Comparison of ENCODE assay signal across 19 cellular contexts in the genomic region with DNA sequence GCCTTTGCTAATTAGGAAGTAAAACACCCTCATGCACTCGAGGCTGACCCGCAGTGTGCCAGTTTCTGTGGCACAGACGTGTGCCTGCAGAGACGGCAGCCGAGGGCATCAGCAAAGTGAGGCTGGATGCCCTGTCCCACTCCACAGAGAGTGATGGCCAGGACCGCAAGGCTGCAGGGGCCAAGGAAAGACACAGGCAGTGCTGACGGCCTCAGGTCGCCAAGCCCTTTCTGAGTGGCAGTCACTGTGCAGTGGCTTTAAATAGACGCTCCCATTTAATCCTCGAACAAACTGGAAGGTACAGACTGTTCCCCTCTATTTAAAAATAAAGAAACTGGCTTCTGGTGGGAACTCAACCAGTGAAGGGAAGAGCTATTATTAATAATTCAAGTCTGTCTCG.
A peak's percentile ranks its signal among the peaks of the same experiment; 100 is the strongest.
DNase-seq lines count a peak whose midpoint lies in the region; ATAC-seq, FAIRE-seq and TF ChIP-seq lines count a peak whose summit lies in the region.
"Had no signal": no experiment of that assay in that cellular context is flagged by ENCODE, and none has a peak within 500 bp of the region (broad histone marks: within the 10 kb centered on the region; RNA-seq: fewer than 3 reads in every experiment).

No MANE protein-coding gene starts in this region.

- no peaks in the 10 kb centered on the region for H3K36me3 Mint-ChIP-seq in chondrocyte (ENCODE audit: low read depth)
- H3K36me3 Mint-ChIP-seq: CD4-positive, alpha-beta memory T cell had no signal

- no peak for FAIRE-seq in small intestine (lab: Jason Lieb, UNC)
- FAIRE-seq: GM12892 had no signal

- DNase-seq in Ammon's horn (ENCODE audit: low spot score) (peak; percentile 23), LNCaP clone FGC (ENCODE audit: low read depth) (peak; percentile 28), heart right ventricle (peak in 1 of 2 donors; percentile 54), psoas muscle (peak; percentile 52 to 88), small intestine (no peak), AML-193 (lab: John Stamatoyannopoulos, UW) (no peak), adrenal gland (no peak), chondrocyte (ENCODE audit: low spot score) (no peak)
- DNase-seq: ACHN; BE2C; CD4-positive, alpha-beta memory T cell; DMS153; DMS79 treated with DMSO at 0.1 percent for 48 hours; EL; GDM1; GOT3 had no signal

- H3K9me3 Mint-ChIP-seq in chondrocyte (ENCODE audit: low read depth) = peaks cover 20% of the 10 kb centered on the region

- H3K36me3 ChIP-seq in heart right ventricle (no peaks in the 10 kb centered on the region), psoas muscle (ENCODE audit: insufficient read depth in 1 of 2, low read depth in 1 of 2) (no peaks in the 10 kb centered on the region), small intestine (ENCODE audit: control insufficient read depth in 2 of 2, insufficient read depth in 2 of 2, low read length in 2 of 2) (no peaks in the 10 kb centered on the region), adrenal gland (replicated peaks in 1 of 2) (no peaks in the 10 kb centered on the region)
- H3K36me3 ChIP-seq: BE2C had no signal

- H3K9me3 ChIP-seq in heart right ventricle (peaks cover 0 to 6% (median 0%) of the 10 kb centered on the region in 11 donors), psoas muscle (no peaks in the 10 kb centered on the region), small intestine (ENCODE audit: control insufficient read depth, low read depth) (no peaks in the 10 kb centered on the region), adrenal gland (replicated peaks in 1 of 3) (no peaks in the 10 kb centered on the region)
- H3K9me3 ChIP-seq: BE2C had no signal

- ATAC-seq in heart right ventricle (peak in 6 of 8 donors; percentile 55 to 98 (median 86)), psoas muscle (peak; percentile 82 to 94 (median 92))

- TF ChIP-seq POLR2A in adrenal gland (IDR thresholded peaks at IDR 0.05) = no peak

- H3K4me1 Mint-ChIP-seq in chondrocyte (ENCODE audit: low read depth) = no peaks in the 10 kb centered on the region
- H3K4me1 Mint-ChIP-seq: CD4-positive, alpha-beta memory T cell had no signal

- intact Hi-C loops in heart right ventricle (cut with DNase I) (no loop called here), psoas muscle (cut with DNase I) (loop anchor here in 1 of 2 donors (10.0 kb wide), 1 partner anchor 60 kb away; no protein-coding TSS in a partner anchor), adrenal gland (cut with DNase I) (no loop called here)

- H3K4me3 Mint-ChIP-seq in chondrocyte (ENCODE audit: unreplicated experiment) = no peak overlapping the region
- H3K4me3 Mint-ChIP-seq: CD4-positive, alpha-beta memory T cell; H9 had no signal

- H3K4me1 ChIP-seq in heart right ventricle = peaks cover 0 to 10% (median 0%) of the 10 kb centered on the region in 9 donors
- peaks cover 14% of the 10 kb centered on the region for H3K4me1 ChIP-seq in psoas muscle
- no peaks in the 10 kb centered on the region for H3K4me1 ChIP-seq in small intestine (ENCODE audit: control insufficient read depth in 2 of 2, insufficient read depth in 1 of 2, low read depth in 1 of 2, low read length in 1 of 2)
- no peaks in the 10 kb centered on the region for H3K4me1 ChIP-seq in adrenal gland (replicated peaks in 1 of 2)
- H3K4me1 ChIP-seq: BE2C had no signal

- no peak overlapping the region for H3K27ac Mint-ChIP-seq in chondrocyte (ENCODE audit: unreplicated experiment)
- H3K27ac Mint-ChIP-seq: CD4-positive, alpha-beta memory T cell; H9 had no signal

- H3K27me3 ChIP-seq in heart right ventricle (no peaks in the 10 kb centered on the region), psoas muscle (ENCODE audit: insufficient read depth in 3 of 3, low read length in 2 of 3) (no peaks in the 10 kb centered on the region), small intestine (ENCODE audit: control insufficient read depth in 2 of 2, insufficient read depth in 2 of 2, low read length in 2 of 2) (no peaks in the 10 kb centered on the region), adrenal gland (no peaks in the 10 kb centered on the region)
- H3K27me3 ChIP-seq: BE2C had no signal

- no peak overlapping the region for H3K4me3 ChIP-seq in LNCaP clone FGC (ENCODE audit: low read depth, low read length)
- H3K4me3 ChIP-seq in heart right ventricle = no peak overlapping the region
- no peak overlapping the region for H3K4me3 ChIP-seq in psoas muscle
- no peak overlapping the region for H3K4me3 ChIP-seq in small intestine (ENCODE audit: low read depth in 1 of 2, low read length in 2 of 2)
- no peak overlapping the region for H3K4me3 ChIP-seq in adrenal gland

- H3K27me3 Mint-ChIP-seq in chondrocyte (ENCODE audit: low read depth) = no peaks in the 10 kb centered on the region

- TF ChIP-seq CTCF in LNCaP clone FGC (IDR thresholded peaks at IDR 0.05; ENCODE audit: control insufficient read depth, extremely low read depth, insufficient read depth) (no peak), heart right ventricle (IDR thresholded peaks at IDR 0.05) (no peak), psoas muscle (IDR thresholded peaks at IDR 0.05) (no peak), adrenal gland (IDR thresholded peaks at IDR 0.05) (no peak), chondrocyte (IDR thresholded peaks at IDR 0.05) (no peak)

- H3K27ac ChIP-seq in heart right ventricle (peak overlapping the region in 3 of 10 donors; percentile 26 to 58 (median 36)), psoas muscle (peak overlapping the region; percentile 66), small intestine (ENCODE audit: low read depth in 1 of 2, low read length in 1 of 2) (no peak overlapping the region), adrenal gland (no peak overlapping the region)
- H3K27ac ChIP-seq: C4-2B had no signal

- 61 to 65% methylated on average over 11 of the region's 11 CpGs for WGBS in heart right ventricle, 2 donors
- WGBS in psoas muscle, 3 donors = 23 to 47% (median 38%) methylated on average over 11 of the region's 11 CpGs
- WGBS in small intestine, 3 donors = 74 to 77% (median 76%) methylated on average over 11 of the region's 11 CpGs
- 61 to 75% (median 73%) methylated on average over 9 to 11 of the region's 11 CpGs for WGBS in adrenal gland, 4 donors

Comparison
In these comparisons a context has a peak if more than half of its experiments do, and no peak if none do; other contexts are left out.
1. DNase-seq: peak in Ammon's horn (single experiment), LNCaP clone FGC (single experiment) and psoas muscle (2 of 2); none in small intestine (single experiment), AML-193 (0 of 2), adrenal gland (0 of 7) and chondrocyte (single experiment).